1 cellular context compared by ENCODE assay signal in genomic region chr1:234776875-234777849, GRCh38.
TF ChIP-seq lines count a peak whose summit lies in the region.

No MANE protein-coding gene starts in this region.

TF ChIP-seq in K562, 482 proteins besides CTCF, POLR2A, EP300 and RAD21 (continued from another document and continues in another):
- TF ChIP-seq CGGBP1 (CRISPR knock-in tag; IDR thresholded peaks at IDR 0.05) (no peak), DEAF1 (CRISPR knock-in tag; IDR thresholded peaks at IDR 0.05) (no peak), JUND (IDR thresholded peaks at IDR 0.05; ENCODE audit: borderline replicate concordance, low read depth, low read length) (no peak), JUND (tag; IDR thresholded peaks at IDR 0.05; ENCODE audit: borderline replicate concordance, low read depth, low read length) (0 out of 3 replicates have a peak, but pooled peaks have one; percentile 34), CREM (IDR thresholded peaks at IDR 0.05; ENCODE audit: low read depth) (0 out of 2 replicates have a peak, but pooled peaks have one; percentile 2), MNT (conservative IDR thresholded peaks at IDR 0.05) (no peak), ELF1 (tag; IDR thresholded peaks at IDR 0.05) (no peak), SMARCC2 (IDR thresholded peaks at IDR 0.05; ENCODE audit: low read depth) (peak; percentile 14; the same call in 1 of the 2 replicates), THRAP3 (IDR thresholded peaks at IDR 0.05; ENCODE audit: borderline replicate concordance) (no peak), SP2 (IDR thresholded peaks at IDR 0.05; ENCODE audit: extremely low read depth, low read depth, low read length, poor library complexity, severe bottlenecking) (no peak), MTF1 (CRISPR knock-in tag; IDR thresholded peaks at IDR 0.05; ENCODE audit: borderline replicate concordance) (no peak), HOXB6 (CRISPR knock-in tag; IDR thresholded peaks at IDR 0.05; ENCODE audit: borderline replicate concordance) (no peak), NR2C2 (CRISPR knock-in tag; IDR thresholded peaks at IDR 0.05) (no peak), NR2C2 (tag; IDR thresholded peaks at IDR 0.05) (peak; percentile 41; the same call in 1 of the 2 replicates), ZSCAN29 (IDR thresholded peaks at IDR 0.05) (no peak), PHB (CRISPR knock-in tag; IDR thresholded peaks at IDR 0.05) (no peak), NR2C1 (IDR thresholded peaks at IDR 0.05) (no peak), NR2C1 (tag; IDR thresholded peaks at IDR 0.05) (0 out of 2 replicates have a peak, but pooled peaks have one; percentile 40), CHD2 (IDR thresholded peaks at IDR 0.05; ENCODE audit: low read depth, low read length) (no peak; the same call in 1 of the 2 replicates), HLTF (IDR thresholded peaks at IDR 0.05) (no peak), HNRNPK (IDR thresholded peaks at IDR 0.05; ENCODE audit: low read depth, low read length, poor library complexity, severe bottlenecking) (no peak), ARID3B (CRISPR knock-in tag; IDR thresholded peaks at IDR 0.05; ENCODE audit: borderline replicate concordance) (no peak), HDGF (IDR thresholded peaks at IDR 0.05) (no peak), PHF21A (IDR thresholded peaks at IDR 0.05; ENCODE audit: borderline replicate concordance, low read depth) (no peak), ATF1 (CRISPR knock-in tag; IDR thresholded peaks at IDR 0.05) (no peak), ATF1 (tag; IDR thresholded peaks at IDR 0.05) (no peak; the same call in 1 of the 2 replicates), BCL6 (CRISPR knock-in tag; IDR thresholded peaks at IDR 0.05) (no peak), STAT5A (IDR thresholded peaks at IDR 0.05; ENCODE audit: borderline replicate concordance, low read length) (no peak), ZBTB2 (IDR thresholded peaks at IDR 0.05) (no peak), CHD7 (IDR thresholded peaks at IDR 0.05; ENCODE audit: low read depth, low read length) (no peak), SMAD4 (CRISPR knock-in tag; conservative IDR thresholded peaks at IDR 0.05) (0 out of 2 replicates have a peak, but pooled peaks have one; percentile 23), RHOXF2B (CRISPR knock-in tag; conservative IDR thresholded peaks at IDR 0.05) (0 out of 2 replicates have a peak, but pooled peaks have one; percentile 68), HIVEP1 (CRISPR knock-in tag; IDR thresholded peaks at IDR 0.05) (no peak), ZKSCAN1 (IDR thresholded peaks at IDR 0.05; ENCODE audit: low read depth, low read length) (no peak), SIRT6 (IDR thresholded peaks at IDR 0.05; ENCODE audit: low read depth, low read length) (no peak), ZNF143 (CRISPR knock-in tag; IDR thresholded peaks at IDR 0.05) (no peak), ZC3H8 (IDR thresholded peaks at IDR 0.05) (no peak), CAMTA2 (CRISPR knock-in tag; conservative IDR thresholded peaks at IDR 0.05) (no peak), KAT8 (IDR thresholded peaks at IDR 0.05; ENCODE audit: low read depth) (no peak), ELF2 (CRISPR knock-in tag; IDR thresholded peaks at IDR 0.05) (0 out of 2 replicates have a peak, but pooled peaks have one; percentile 28), SMAD3 (CRISPR knock-in tag; conservative IDR thresholded peaks at IDR 0.05) (no peak), HEY1 (CRISPR knock-in tag; IDR thresholded peaks at IDR 0.05; ENCODE audit: borderline replicate concordance) (no peak), ZNF121 (CRISPR knock-in tag; conservative IDR thresholded peaks at IDR 0.05) (no peak), NELFE (IDR thresholded peaks at IDR 0.05; ENCODE audit: insufficient read depth, insufficient read length) (no peak), HOMEZ (CRISPR knock-in tag; IDR thresholded peaks at IDR 0.05) (0 out of 2 replicates have a peak, but pooled peaks have one; percentile 15), WHSC1 (IDR thresholded peaks at IDR 0.05; ENCODE audit: low read length) (no peak), TAF7 (tag; IDR thresholded peaks at IDR 0.05) (0 out of 2 replicates have a peak, but pooled peaks have one; percentile 12), RBM34 (IDR thresholded peaks at IDR 0.05; ENCODE audit: borderline replicate concordance, insufficient read depth, low read length) (no peak), PPARD (CRISPR knock-in tag; IDR thresholded peaks at IDR 0.05) (no peak), L3MBTL2 (IDR thresholded peaks at IDR 0.05) (peak; percentile 94), ILF3 (IDR thresholded peaks at IDR 0.05; ENCODE audit: borderline replicate concordance) (no peak)
